In the genomic region with DNA sequence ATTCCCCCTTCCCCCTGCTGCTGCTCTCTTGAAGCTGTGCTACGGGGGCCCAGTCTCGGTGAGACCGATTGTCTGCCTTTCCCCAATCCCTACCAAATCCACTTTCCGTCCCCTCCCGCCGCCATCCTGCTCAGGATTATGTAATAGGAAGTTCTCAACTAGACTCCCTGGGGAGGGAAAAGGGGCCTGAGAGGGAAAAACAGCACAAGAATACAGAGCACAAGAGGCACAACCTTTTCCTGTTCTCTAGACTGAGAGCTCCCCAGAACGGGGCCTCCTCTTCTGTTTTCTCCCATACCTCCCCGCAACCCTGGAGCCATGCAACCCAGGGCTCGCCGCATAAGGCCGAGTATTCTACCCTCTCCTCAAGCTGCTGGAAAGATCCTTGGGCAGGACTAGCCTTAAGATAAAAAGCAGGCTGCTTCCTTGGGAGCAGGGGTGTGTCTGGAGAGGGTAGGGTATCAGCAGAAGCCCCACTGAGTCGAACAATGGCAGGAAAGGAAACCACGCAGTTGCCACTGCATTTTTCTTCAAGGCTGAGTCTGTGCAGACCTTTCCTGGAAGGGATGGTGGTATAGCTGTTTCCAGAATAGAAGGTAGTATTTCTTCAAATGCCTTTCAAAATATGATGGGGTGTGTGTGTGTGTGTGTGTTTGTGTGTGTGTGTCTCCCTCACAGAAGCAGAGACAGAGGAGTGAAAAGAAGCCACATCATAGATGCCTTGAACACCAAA, we compare ENCODE assay signal across 13 cellular contexts. TPM values are rescaled to one million over a fixed set of nuclear protein-coding genes. Genes with fewer than 3 reads are reported as not detected.
DNase-seq lines count a peak whose midpoint lies in the region; ATAC-seq and TF ChIP-seq lines count a peak whose summit lies in the region.
"Had no signal": no experiment of that assay in that cellular context is flagged by ENCODE, and none has a peak within 500 bp of the region (broad histone marks: within the 10 kb centered on the region; RNA-seq: fewer than 3 reads in every experiment).

No MANE protein-coding gene starts in this region.

- no peak for TF ChIP-seq CTCF in mucosa of descending colon (IDR thresholded peaks at IDR 0.05)
- no peak for TF ChIP-seq CTCF in OCI-LY7 (conservative IDR thresholded peaks at IDR 0.05; ENCODE audit: low read length)

- H3K9me2 ChIP-seq in OCI-LY7 (ENCODE audit: insufficient read depth, low read length), result no peaks in the 10 kb centered on the region

- H2AFZ ChIP-seq in OCI-LY7 (ENCODE audit: low read length), result no peak overlapping the region

- H3K27ac ChIP-seq in ectodermal cell (ENCODE audit: insufficient read depth, low read depth, low read length, poor library complexity, severe bottlenecking) (peak overlapping the region; percentile 72), OCI-LY7 (ENCODE audit: low read depth, low read length, poor library complexity, severe bottlenecking) (no peak overlapping the region)
- H3K27ac ChIP-seq: ascending aorta, vagina had no signal

- no peaks in the 10 kb centered on the region for H3K27me3 ChIP-seq in ectodermal cell (ENCODE audit: control insufficient read depth, insufficient read depth, low read length, poor library complexity, severe bottlenecking)
- H3K27me3 ChIP-seq: ascending aorta, vagina had no signal

- no TSS peak for BruUV-seq in OCI-LY7 (replicated peaks; lab: Mats Ljungman, UMichigan)

- H4K20me1 ChIP-seq in OCI-LY7 (ENCODE audit: insufficient read depth, low read length), result no peaks in the 10 kb centered on the region

- CTCF ChIA-PET in OCI-LY7 (lab: Charles Lee; ENCODE audit: unreplicated experiment), result no interaction called here

- WGBS in ectodermal cell, 2 experiments, result 6 to 9% methylated on average over 13 of the region's 13 CpGs

- no peaks in the 10 kb centered on the region for H3K9me3 ChIP-seq in ectodermal cell (ENCODE audit: control insufficient read depth, low read length)
- H3K9me3 ChIP-seq in mucosa of descending colon, result no peaks in the 10 kb centered on the region
- no peaks in the 10 kb centered on the region for H3K9me3 ChIP-seq in OCI-LY7 (ENCODE audit: low read length)
- H3K9me3 ChIP-seq: ascending aorta, vagina had no signal

- intact Hi-C loops in Right ventricle myocardium inferior (cut with DNase I) (no loop called here), cardiac septum (cut with DNase I) (no loop called here), mucosa of descending colon (cut with DNase I, micrococcal nuclease) (no loop called here), OCI-LY7 (cut with micrococcal nuclease; ENCODE audit: unreplicated experiment) (no loop called here)

- peak overlapping the region; percentile 15 for H3K4me3 ChIP-seq in ectodermal cell (ENCODE audit: insufficient read depth, low read depth, low read length)
- no peak overlapping the region for H3K4me3 ChIP-seq in mucosa of descending colon
- H3K4me3 ChIP-seq in OCI-LY7 (ENCODE audit: low read depth, low read length, poor library complexity, severe bottlenecking), result no peak overlapping the region
- H3K4me3 ChIP-seq: ascending aorta, vagina had no signal

- ATAC-seq in Right ventricle myocardium inferior (peak; percentile 84), mucosa of descending colon (no peak), HG03571 (IDR thresholded peaks at IDR 0.05; ENCODE audit: unreplicated experiment) (no peak)
- ATAC-seq: activated CD4-positive, CD25-positive, alpha-beta regulatory T cell treated with anti-CD3 and anti-CD28 coated beads, Interleukin-2, amount 50 U/mL, for 24 hours had no signal

- H3K36me3 ChIP-seq in ectodermal cell (ENCODE audit: control insufficient read depth, insufficient read depth, low read length), result no peaks in the 10 kb centered on the region
- H3K36me3 ChIP-seq in mucosa of descending colon (ENCODE audit: low read depth), result no peaks in the 10 kb centered on the region
- no peaks in the 10 kb centered on the region for H3K36me3 ChIP-seq in OCI-LY7 (ENCODE audit: insufficient read depth, low read length)
- H3K36me3 ChIP-seq: vagina had no signal

- H3K4me1 ChIP-seq in ectodermal cell (ENCODE audit: control insufficient read depth, insufficient read depth, low read length) (peaks cover 24% of the 10 kb centered on the region), mucosa of descending colon (ENCODE audit: low read depth) (no peaks in the 10 kb centered on the region), OCI-LY7 (ENCODE audit: insufficient read depth, low read length, poor library complexity, severe bottlenecking) (no peaks in the 10 kb centered on the region)
- H3K4me1 ChIP-seq: ascending aorta, vagina had no signal

- no peak for DNase-seq in Right ventricle myocardium inferior (ENCODE audit: missing footprints)
- DNase-seq in cardiac septum (ENCODE audit: low spot score), result no peak
- DNase-seq in mesenteric fat pad (ENCODE audit: low spot score), result peak; percentile 65
- no peak for DNase-seq in mucosa of descending colon
- DNase-seq in nucleus accumbens (lab: John Stamatoyannopoulos, UW), result no peak
- DNase-seq in OCI-LY7 (ENCODE audit: low spot score), result no peak
- DNase-seq: NCI-H1694 treated with DMSO at 0.1 percent for 48 hours, RPMI8226 had no signal

- no peaks in the 10 kb centered on the region for H3K79me2 ChIP-seq in OCI-LY7 (ENCODE audit: insufficient read depth, low read depth, low read length)

- POLR2A ChIA-PET in OCI-LY7 (lab: Charles Lee), result no interaction called here

- H3K4me2 ChIP-seq in OCI-LY7 (ENCODE audit: low read length), result no peak overlapping the region

RNA-seq across cellular contexts. Expression of a gene that starts 12.9 kb away (rescaled TPM):
- total RNA-seq in Right ventricle myocardium inferior (9.0 TPM), cardiac septum (9.7 TPM), mesenteric fat pad (10.1 TPM), mucosa of descending colon (10 to 100 TPM; 48.8 to 88.2 (median 63.4) TPM), OCI-LY7 (2022) (3.9 and 4.0 TPM in 2 replicates)
- polyA plus RNA-seq in ectodermal cell (2013, experiment 1 of 4), result 0.41 TPM
- polyA plus RNA-seq in ectodermal cell (2013, experiment 2 of 4), result 0.18 TPM
- polyA plus RNA-seq in ectodermal cell (2013, experiment 3 of 4), result 0.43 TPM
- 0.73 TPM for polyA plus RNA-seq in ectodermal cell (2013, experiment 4 of 4)
- 0.98 and 1.0 TPM in 2 replicates for total RNA-seq in OCI-LY7 (2014; rRNA removed; shearing (Covaris generic))

RNA-seq across cellular contexts. Expression of a gene that starts 34.4 kb away (rescaled TPM):
- total RNA-seq in Right ventricle myocardium inferior (19.7 TPM), cardiac septum (23.0 TPM), mesenteric fat pad (17.7 TPM), mucosa of descending colon (10 to 100 TPM; 14.9 to 19.9 (median 17.2) TPM), OCI-LY7 (2022) (26.7 and 28.0 TPM in 2 replicates)
- polyA plus RNA-seq in ectodermal cell (2013, experiment 1 of 4), result 25.5 TPM
- 24.6 TPM for polyA plus RNA-seq in ectodermal cell (2013, experiment 2 of 4)
- 19.9 TPM for polyA plus RNA-seq in ectodermal cell (2013, experiment 3 of 4)
- polyA plus RNA-seq in ectodermal cell (2013, experiment 4 of 4), result 25.6 TPM
- total RNA-seq in OCI-LY7 (2014; rRNA removed; shearing (Covaris generic)), result 23.8 and 27.7 TPM in 2 replicates
- total RNA-seq: ascending aorta had no signal

RNA-seq across cellular contexts. Expression of a gene that starts 34.7 kb away (rescaled TPM):
- total RNA-seq in Right ventricle myocardium inferior (0.78 TPM), cardiac septum (0.89 TPM), mesenteric fat pad (0.45 TPM), mucosa of descending colon (1 to 10 TPM; 1.3 to 2.8 (median 1.8) TPM), OCI-LY7 (2022) (13.9 and 15.8 TPM in 2 replicates)
- polyA plus RNA-seq in ectodermal cell (2013, experiment 1 of 4), result 9.9 TPM
- polyA plus RNA-seq in ectodermal cell (2013, experiment 2 of 4), result 10.5 TPM
- polyA plus RNA-seq in ectodermal cell (2013, experiment 3 of 4), result 8.1 TPM
- polyA plus RNA-seq in ectodermal cell (2013, experiment 4 of 4), result 7.2 TPM
- 16.3 and 19.4 TPM in 2 replicates for total RNA-seq in OCI-LY7 (2014; rRNA removed; shearing (Covaris generic))
